1 cellular context compared by ENCODE assay signal in the genomic region with DNA sequence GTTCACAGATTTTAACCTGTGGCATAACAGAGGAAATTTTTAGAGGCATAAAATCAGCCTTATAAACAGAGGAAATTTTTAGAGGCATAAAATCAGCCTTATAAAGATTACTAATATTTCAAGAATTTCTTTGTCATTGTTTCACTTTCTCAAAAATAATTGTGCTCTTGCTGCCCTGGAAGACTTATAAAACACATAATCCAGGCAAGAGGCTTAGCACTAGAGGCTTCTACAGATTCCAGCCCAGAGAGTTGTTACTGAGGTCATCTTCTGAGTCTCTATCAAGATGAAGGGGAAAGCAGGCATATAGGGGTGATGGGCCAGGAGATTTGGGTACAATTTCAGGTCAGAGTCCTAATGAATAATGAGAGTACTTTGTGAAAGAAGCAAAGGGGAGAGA.
TF ChIP-seq lines count a peak whose summit lies in the region.

No MANE protein-coding gene starts in this region.

TF ChIP-seq in IMR-90, 13 proteins besides CTCF, POLR2A, EP300 and RAD21 (continued from another document):
- no peak for TF ChIP-seq MAZ (IDR thresholded peaks at IDR 0.05; ENCODE audit: borderline replicate concordance, low read depth, low read length)
- no peak for TF ChIP-seq SMC3 (IDR thresholded peaks at IDR 0.05; ENCODE audit: low read depth, low read length)
